23 cellular contexts compared by ENCODE assay signal in genomic region chr15:96807361-96807760, GRCh38.
DNase-seq lines count a peak whose midpoint lies in the region; ATAC-seq, FAIRE-seq and TF ChIP-seq lines count a peak whose summit lies in the region.
"Had no signal": no experiment of that assay in that cellular context is flagged by ENCODE, and none has a peak within 500 bp of the region (broad histone marks: within the 10 kb centered on the region; RNA-seq: fewer than 3 reads in every experiment).

No MANE protein-coding gene starts in this region.

- H3K27me3 Mint-ChIP-seq in nephron progenitor cell (ENCODE audit: low read depth, poor library complexity) = no peaks in the 10 kb centered on the region
- H3K27me3 Mint-ChIP-seq: CD4-positive, alpha-beta memory T cell; IgD-negative memory B cell had no signal

- no peaks in the 10 kb centered on the region for H3K36me3 ChIP-seq in brain microvascular endothelial cell (replicated peaks)
- no peaks in the 10 kb centered on the region for H3K36me3 ChIP-seq in kidney epithelial cell (ENCODE audit: control insufficient read depth, insufficient read depth, low read length)
- H3K36me3 ChIP-seq: BLaER1 had no signal

- TF ChIP-seq POLR2A in H54 (IDR thresholded peaks at IDR 0.05; ENCODE audit: low read depth, low read length) = no peak

- H3K27me3 ChIP-seq in brain microvascular endothelial cell (replicated peaks) = no peaks in the 10 kb centered on the region
- no peaks in the 10 kb centered on the region for H3K27me3 ChIP-seq in kidney epithelial cell (ENCODE audit: control insufficient read depth, insufficient read depth, low read length)
- H3K27me3 ChIP-seq: BLaER1 had no signal

- TF ChIP-seq CTCF in brain microvascular endothelial cell (IDR thresholded peaks at IDR 0.05; ENCODE audit: low read depth, low read length, missing control alignments) = no peak
- no peak for TF ChIP-seq CTCF in kidney epithelial cell (IDR thresholded peaks at IDR 0.05; ENCODE audit: insufficient read depth, low read length, poor library complexity, severe bottlenecking)
- TF ChIP-seq CTCF in nephron progenitor cell (IDR thresholded peaks at IDR 0.05) = no peak

- no peak overlapping the region for H3K4me3 Mint-ChIP-seq in nephron progenitor cell
- H3K4me3 Mint-ChIP-seq: CD14-positive monocyte; CD4-positive, alpha-beta memory T cell; GM23338; HFFc6 had no signal

- peaks cover 38% of the 10 kb centered on the region for H3K4me1 Mint-ChIP-seq in nephron progenitor cell
- H3K4me1 Mint-ChIP-seq: CD14-positive monocyte; CD4-positive, alpha-beta memory T cell; IgD-negative memory B cell had no signal

- FAIRE-seq in H54 (lab: Jason Lieb, UNC) = no peak
- FAIRE-seq: GM12892, GM18507, HepG2 had no signal

- DNase-seq in EL (peak; percentile 3), brain microvascular endothelial cell (peak; percentile 6), kidney epithelial cell (ENCODE audit: low read depth) (peak; percentile 12), nephron progenitor cell (no peak), H54 (ENCODE audit: insufficient read length, low spot score) (no peak), NCI-H187 (lab: John Stamatoyannopoulos, UW) (no peak)
- DNase-seq: 8988T; Calu3; CD4-positive, alpha-beta memory T cell; DMS79 treated with DMSO at 0.1 percent for 48 hours; GDM1; H7; HFFc6 had no signal

- ATAC-seq in HG03442 (IDR thresholded peaks at IDR 0.05; ENCODE audit: unreplicated experiment) (no peak), GM21529 (IDR thresholded peaks at IDR 0.05; ENCODE audit: unreplicated experiment) (no peak)
- ATAC-seq: GM23338, HCT116, HepG2 had no signal

- H3K9me3 Mint-ChIP-seq in nephron progenitor cell = peaks cover 13% of the 10 kb centered on the region
- H3K9me3 Mint-ChIP-seq: GM23338 had no signal

- H3K27ac ChIP-seq in brain microvascular endothelial cell = no peak overlapping the region
- H3K27ac ChIP-seq: BLaER1 had no signal

- H3K27ac Mint-ChIP-seq in nephron progenitor cell = peak overlapping the region; percentile 22
- H3K27ac Mint-ChIP-seq: CD14-positive monocyte; CD4-positive, alpha-beta memory T cell; GM23338; HFFc6; IgD-negative memory B cell had no signal

- peaks cover 4% of the 10 kb centered on the region for H3K36me3 Mint-ChIP-seq in nephron progenitor cell (ENCODE audit: low read depth)
- H3K36me3 Mint-ChIP-seq: CD14-positive monocyte; CD4-positive, alpha-beta memory T cell; IgD-negative memory B cell had no signal

- in situ Hi-C loops in brain microvascular endothelial cell (cut with HindIII; ENCODE audit: low pct_ligation_motif_present, low sequenced_read_pairs) = no loop called here

- H3K4me3 ChIP-seq in brain microvascular endothelial cell (ENCODE audit: low read depth, low read length) (no peak overlapping the region), kidney epithelial cell (ENCODE audit: low read depth, low read length) (no peak overlapping the region)
- H3K4me3 ChIP-seq: BLaER1, GM23338 had no signal

Comparison
In these comparisons a context has a peak if more than half of its experiments do, and no peak if none do; other contexts are left out.
1. DNase-seq: peak in EL (single experiment), brain microvascular endothelial cell (single experiment) and kidney epithelial cell (single experiment); none in nephron progenitor cell (single experiment), H54 (single experiment) and NCI-H187 (0 of 2).